1 cellular context compared by ENCODE assay signal in genomic region chr6:26657268-26657667, GRCh38.
TF ChIP-seq lines count a peak whose summit lies in the region.

No MANE protein-coding gene starts in this region.

TF ChIP-seq in HepG2, 621 proteins besides CTCF, POLR2A, EP300 and RAD21:
- TF ChIP-seq USF2 (IDR thresholded peaks at IDR 0.05; ENCODE audit: low read depth, low read length) (no peak), USF2 (CRISPR knock-in tag; IDR thresholded peaks at IDR 0.05; ENCODE audit: borderline replicate concordance) (no peak), POLR2AphosphoS2 (IDR thresholded peaks at IDR 0.05; ENCODE audit: low read depth, low read length) (no peak), FOXO1 (CRISPR knock-in tag; IDR thresholded peaks at IDR 0.05) (no peak), ZBTB20 (CRISPR knock-in tag; IDR thresholded peaks at IDR 0.05; ENCODE audit: borderline replicate concordance, low read depth) (no peak), TAF15 (IDR thresholded peaks at IDR 0.05; ENCODE audit: low read depth, low read length, poor library complexity, severe bottlenecking) (no peak), ZNF496 (CRISPR knock-in tag; IDR thresholded peaks at IDR 0.05; ENCODE audit: insufficient replicate concordance) (no peak), ZSCAN22 (CRISPR knock-in tag; IDR thresholded peaks at IDR 0.05) (no peak), ZNF280B (CRISPR knock-in tag; IDR thresholded peaks at IDR 0.05; ENCODE audit: borderline replicate concordance) (no peak), IRF1 (CRISPR knock-in tag; IDR thresholded peaks at IDR 0.05; ENCODE audit: low read depth) (no peak), NBN (conservative IDR thresholded peaks at IDR 0.05) (no peak), ZNF318 (CRISPR knock-in tag; IDR thresholded peaks at IDR 0.05) (no peak), AGO2 (optimal IDR thresholded peaks at IDR 0.05; ENCODE audit: low read depth, low read length) (no peak), ZNF207 (IDR thresholded peaks at IDR 0.05; ENCODE audit: borderline replicate concordance) (no peak)
- TF ChIP-seq, protein P1, sequence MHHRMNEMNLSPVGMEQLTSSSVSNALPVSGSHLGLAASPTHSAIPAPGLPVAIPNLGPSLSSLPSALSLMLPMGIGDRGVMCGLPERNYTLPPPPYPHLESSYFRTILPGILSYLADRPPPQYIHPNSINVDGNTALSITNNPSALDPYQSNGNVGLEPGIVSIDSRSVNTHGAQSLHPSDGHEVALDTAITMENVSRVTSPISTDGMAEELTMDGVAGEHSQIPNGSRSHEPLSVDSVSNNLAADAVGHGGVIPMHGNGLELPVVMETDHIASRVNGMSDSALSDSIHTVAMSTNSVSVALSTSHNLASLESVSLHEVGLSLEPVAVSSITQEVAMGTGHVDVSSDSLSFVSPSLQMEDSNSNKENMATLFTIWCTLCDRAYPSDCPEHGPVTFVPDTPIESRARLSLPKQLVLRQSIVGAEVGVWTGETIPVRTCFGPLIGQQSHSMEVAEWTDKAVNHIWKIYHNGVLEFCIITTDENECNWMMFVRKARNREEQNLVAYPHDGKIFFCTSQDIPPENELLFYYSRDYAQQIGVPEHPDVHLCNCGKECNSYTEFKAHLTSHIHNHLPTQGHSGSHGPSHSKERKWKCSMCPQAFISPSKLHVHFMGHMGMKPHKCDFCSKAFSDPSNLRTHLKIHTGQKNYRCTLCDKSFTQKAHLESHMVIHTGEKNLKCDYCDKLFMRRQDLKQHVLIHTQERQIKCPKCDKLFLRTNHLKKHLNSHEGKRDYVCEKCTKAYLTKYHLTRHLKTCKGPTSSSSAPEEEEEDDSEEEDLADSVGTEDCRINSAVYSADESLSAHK (CRISPR knock-in tag; IDR thresholded peaks at IDR 0.05; ENCODE audit: borderline replicate concordance): no peak
- TF ChIP-seq, protein P2, sequence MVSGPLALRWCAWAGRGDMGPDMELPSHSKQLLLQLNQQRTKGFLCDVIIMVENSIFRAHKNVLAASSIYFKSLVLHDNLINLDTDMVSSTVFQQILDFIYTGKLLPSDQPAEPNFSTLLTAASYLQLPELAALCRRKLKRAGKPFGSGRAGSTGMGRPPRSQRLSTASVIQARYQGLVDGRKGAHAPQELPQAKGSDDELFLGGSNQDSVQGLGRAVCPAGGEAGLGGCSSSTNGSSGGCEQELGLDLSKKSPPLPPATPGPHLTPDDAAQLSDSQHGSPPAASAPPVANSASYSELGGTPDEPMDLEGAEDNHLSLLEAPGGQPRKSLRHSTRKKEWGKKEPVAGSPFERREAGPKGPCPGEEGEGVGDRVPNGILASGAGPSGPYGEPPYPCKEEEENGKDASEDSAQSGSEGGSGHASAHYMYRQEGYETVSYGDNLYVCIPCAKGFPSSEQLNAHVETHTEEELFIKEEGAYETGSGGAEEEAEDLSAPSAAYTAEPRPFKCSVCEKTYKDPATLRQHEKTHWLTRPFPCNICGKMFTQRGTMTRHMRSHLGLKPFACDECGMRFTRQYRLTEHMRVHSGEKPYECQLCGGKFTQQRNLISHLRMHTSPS (CRISPR knock-in tag; IDR thresholded peaks at IDR 0.05; ENCODE audit: low read depth): no peak
